Comparison of ENCODE assay signal across 8 cellular contexts in genomic region chr13:50126378-50127016, GRCh38.
DNase-seq lines count a peak whose midpoint lies in the region; ATAC-seq and TF ChIP-seq lines count a peak whose summit lies in the region.

No MANE protein-coding gene starts in this region.

- no peaks in the 10 kb centered on the region for H3K36me3 Mint-ChIP-seq in T-helper 17 cell (ENCODE audit: low read depth)

- TF ChIP-seq CTCF in retinal pigment epithelial cell (conservative IDR thresholded peaks at IDR 0.05; ENCODE audit: low read depth, low read length): no peak

- peaks cover 18% of the 10 kb centered on the region for H3K27me3 Mint-ChIP-seq in T-helper 17 cell

- H3K27ac Mint-ChIP-seq in T-helper 17 cell: peak overlapping the region; percentile 96

- H3K9me3 ChIP-seq in HUES6 (ENCODE audit: control insufficient read depth, insufficient read depth, low read depth, low read length) (no peaks in the 10 kb centered on the region), T-helper 17 cell (ENCODE audit: control insufficient read depth, low read length, poor library complexity, severe bottlenecking) (no peaks in the 10 kb centered on the region)

- H3K4me1 ChIP-seq in HUES6 (ENCODE audit: control insufficient read depth, insufficient read depth, low read length): peaks cover 54% of the 10 kb centered on the region

- H3K27me3 ChIP-seq in HUES6 (ENCODE audit: control insufficient read depth, insufficient read depth, low read length): peaks cover 90% of the 10 kb centered on the region

- H3K27ac ChIP-seq in HUES6 (ENCODE audit: low read depth, low read length): no peak overlapping the region

- no peak overlapping the region for H3K9ac ChIP-seq in HUES6 (ENCODE audit: low read length)

- DNase-seq in CMK (ENCODE audit: low read depth): peak; percentile 48
- DNase-seq in T-helper 17 cell: peak in 1 of 3 donors; percentile 9
- DNase-seq in fibroblast of peridontal ligament (ENCODE audit: extremely low read depth): peak; percentile 68
- no peak for DNase-seq in retinal pigment epithelial cell (ENCODE audit: low read depth)

- H3K4me3 Mint-ChIP-seq in T-helper 17 cell: peak overlapping the region; percentile 90

- H3K36me3 ChIP-seq in HUES6 (ENCODE audit: control insufficient read depth, insufficient read depth, low read length): no peaks in the 10 kb centered on the region

- H3K4me1 Mint-ChIP-seq in T-helper 17 cell: peaks cover 47% of the 10 kb centered on the region

- no peak for ATAC-seq in T-helper 17 cell
- no peak for ATAC-seq in HG02981 (IDR thresholded peaks at IDR 0.05; ENCODE audit: unreplicated experiment)
- no peak for ATAC-seq in GM21381 (IDR thresholded peaks at IDR 0.05; ENCODE audit: unreplicated experiment)
- ATAC-seq in GM21390 (IDR thresholded peaks at IDR 0.05; ENCODE audit: unreplicated experiment): no peak

- H3K4me3 ChIP-seq in HUES6 (ENCODE audit: low read depth, low read length) (peak overlapping the region; percentile 88), retinal pigment epithelial cell (ENCODE audit: low read length) (peak overlapping the region; percentile 79)
